In genomic region chr13:110103479-110103878, GRCh38 we compare ENCODE assay signal across 24 cellular contexts.
"Had no signal": no experiment of that assay in that cellular context is flagged by ENCODE, and none has a peak within 500 bp of the region (broad histone marks: within the 10 kb centered on the region; RNA-seq: fewer than 3 reads in every experiment).

No MANE protein-coding gene starts in this region.

- H3K27ac Mint-ChIP-seq: activated CD4-positive, alpha-beta T cell treated with anti-CD3 and anti-CD28 coated beads, Interleukin-2, amount 10 ng/mL, durations not matched to agents 7 days and 5 days; activated CD8-positive, alpha-beta memory T cell treated with anti-CD3 and anti-CD28 coated beads, Interleukin-2, amount 10 ng/mL, durations not matched to agents 7 days and 5 days; activated CD8-positive, alpha-beta T cell treated with anti-CD3 and anti-CD28 coated beads for 36 hours; activated naive CD8-positive, alpha-beta T cell treated with anti-CD3 and anti-CD28 coated beads, Interleukin-2, amount 50 U/mL, for 24 hours; memory B cell had no signal

- H3K27me3 ChIP-seq: sigmoid colon, testis, uterus had no signal

- H3K4me1 ChIP-seq: testis, uterus had no signal

- H3K4me3 Mint-ChIP-seq: activated CD4-positive, alpha-beta T cell treated with anti-CD3 and anti-CD28 coated beads, Interleukin-2, amount 10 ng/mL, durations not matched to agents 7 days and 5 days; activated CD8-positive, alpha-beta memory T cell treated with anti-CD3 and anti-CD28 coated beads, Interleukin-2, amount 10 ng/mL, durations not matched to agents 7 days and 5 days; activated CD8-positive, alpha-beta T cell treated with anti-CD3 and anti-CD28 coated beads for 36 hours; activated naive CD8-positive, alpha-beta T cell treated with anti-CD3 and anti-CD28 coated beads, Interleukin-2, amount 50 U/mL, for 24 hours; memory B cell; neural crest cell had no signal

- H3K9me3 ChIP-seq: testis, uterus had no signal

- DNase-seq: activated CD4-positive, alpha-beta T cell treated with anti-CD3 and anti-CD28 coated beads, Interleukin-2, amount 10 ng/mL, durations not matched to agents 7 days and 5 days; activated CD4-positive, CD25-positive, alpha-beta regulatory T cell treated with anti-CD3 and anti-CD28 coated beads, Interleukin-2, amount 50 U/mL, for 72 hours; activated CD8-positive, alpha-beta memory T cell treated with anti-CD3 and anti-CD28 coated beads, Interleukin-2, amount 10 ng/mL, durations not matched to agents 7 days and 5 days; activated CD8-positive, alpha-beta T cell treated with anti-CD3 and anti-CD28 coated beads for 36 hours; activated gamma-delta T cell; activated naive CD4-positive, alpha-beta T cell treated with anti-CD3 and anti-CD28 coated beads, Interleukin-2, amount 50 U/mL, for 16 hours; activated naive CD8-positive, alpha-beta T cell treated with anti-CD3 and anti-CD28 coated beads, Interleukin-2, amount 50 U/mL, for 24 hours; activated T-cell treated with anti-CD3 and anti-CD28 coated beads for 4 hours; cerebellar nuclear complex; hippocampal formation; left ventricle myocardium superior; occipital lobe; posterior cingulate gyrus; sigmoid colon; stimulated activated CD4-positive, alpha-beta T cell treated with anti-CD3 and anti-CD28 coated beads, Interleukin-2, amount 100 ng/mL, for 48 hours; stimulated activated CD8-positive, alpha-beta memory T cell treated with anti-CD3 and anti-CD28 coated beads, Interleukin-4, amount 100 ng/mL, for 48 hours; stimulated activated naive CD4-positive, alpha-beta T cell; testis; trophoblast cell; uterus; WERI-Rb-1 had no signal

- ATAC-seq: activated CD8-positive, alpha-beta memory T cell treated with anti-CD3 and anti-CD28 coated beads, Interleukin-2, amount 10 ng/mL, durations not matched to agents 7 days and 5 days; activated CD8-positive, alpha-beta T cell treated with anti-CD3 and anti-CD28 coated beads for 36 hours; activated naive CD8-positive, alpha-beta T cell treated with anti-CD3 and anti-CD28 coated beads, Interleukin-2, amount 50 U/mL, for 24 hours; left ventricle myocardium superior had no signal

- H3K9me3 Mint-ChIP-seq: activated CD8-positive, alpha-beta T cell treated with anti-CD3 and anti-CD28 coated beads for 36 hours had no signal

- H3K27ac ChIP-seq: coronary artery, sigmoid colon, testis, uterus, WERI-Rb-1 had no signal

- H3K4me1 Mint-ChIP-seq: activated CD4-positive, alpha-beta T cell treated with anti-CD3 and anti-CD28 coated beads, Interleukin-2, amount 10 ng/mL, durations not matched to agents 7 days and 5 days; activated CD8-positive, alpha-beta memory T cell treated with anti-CD3 and anti-CD28 coated beads, Interleukin-2, amount 10 ng/mL, durations not matched to agents 7 days and 5 days; activated naive CD8-positive, alpha-beta T cell treated with anti-CD3 and anti-CD28 coated beads, Interleukin-2, amount 50 U/mL, for 24 hours; memory B cell had no signal

- H3K36me3 ChIP-seq: sigmoid colon, uterus, WERI-Rb-1 had no signal

- H3K36me3 Mint-ChIP-seq: activated CD8-positive, alpha-beta memory T cell treated with anti-CD3 and anti-CD28 coated beads, Interleukin-2, amount 10 ng/mL, durations not matched to agents 7 days and 5 days had no signal

- H3K4me3 ChIP-seq: coronary artery, sigmoid colon, testis, uterus had no signal
